Comparison of ENCODE assay signal across 24 cellular contexts in the genomic region with DNA sequence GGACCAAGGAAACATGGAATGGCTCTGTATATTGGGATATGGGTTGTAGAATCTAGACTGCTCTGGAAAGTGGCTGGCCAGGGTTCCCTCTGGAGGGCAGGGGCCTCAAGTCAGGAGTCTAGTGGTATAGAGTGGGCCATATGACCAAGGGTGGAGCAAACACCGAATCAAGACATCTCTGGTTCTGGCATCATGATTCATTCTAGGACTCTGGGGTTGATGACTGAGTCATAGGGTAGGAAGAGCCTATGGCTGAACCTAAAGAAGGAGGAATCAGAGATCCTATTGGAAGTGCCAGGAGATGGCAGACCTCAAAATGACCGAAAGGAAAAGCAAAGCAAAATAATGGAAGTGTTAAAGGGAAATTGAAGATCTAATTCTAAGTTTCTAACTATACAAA.
"Had no signal": no experiment of that assay in that cellular context is flagged by ENCODE, and none has a peak within 500 bp of the region (broad histone marks: within the 10 kb centered on the region; RNA-seq: fewer than 3 reads in every experiment).

No MANE protein-coding gene starts in this region.

- H3K9ac ChIP-seq: KMS-11, SK-N-SH had no signal

- H3K27ac Mint-ChIP-seq: activated CD8-positive, alpha-beta T cell treated with anti-CD3 and anti-CD28 coated beads for 36 hours; activated naive CD8-positive, alpha-beta T cell treated with anti-CD3 and anti-CD28 coated beads, Interleukin-2, amount 10 ng/mL, durations not matched to agents 7 days and 5 days; T-helper 2 cell treated with Interferon-gamma antibody and Interleukin-4, amounts not matched to agents 5 μg/mL and 100 μg/mL, for 36 hours had no signal

- H3K27me3 Mint-ChIP-seq: activated CD8-positive, alpha-beta T cell treated with anti-CD3 and anti-CD28 coated beads for 36 hours; activated naive CD8-positive, alpha-beta T cell treated with anti-CD3 and anti-CD28 coated beads, Interleukin-2, amount 10 ng/mL, durations not matched to agents 7 days and 5 days had no signal

- H3K36me3 Mint-ChIP-seq: activated naive CD8-positive, alpha-beta T cell treated with anti-CD3 and anti-CD28 coated beads, Interleukin-2, amount 10 ng/mL, durations not matched to agents 7 days and 5 days had no signal

- ATAC-seq: activated CD4-positive, CD25-positive, alpha-beta regulatory T cell treated with anti-CD3 and anti-CD28 coated beads, Interleukin-2, amount 50 U/mL, for 24 hours; activated CD8-positive, alpha-beta T cell treated with anti-CD3 and anti-CD28 coated beads for 36 hours; Right ventricle myocardium inferior had no signal

- H3K9me3 ChIP-seq: adrenal gland, Peyer's patch, SJCRH30 had no signal

- H3K4me1 ChIP-seq: adrenal gland, Peyer's patch, SJCRH30 had no signal

- H3K36me3 ChIP-seq: adrenal gland, Peyer's patch, SJCRH30 had no signal

- DNase-seq: activated CD4-positive, alpha-beta T cell treated with anti-CD3 and anti-CD28 coated beads for 4 hours; activated CD8-positive, alpha-beta memory T cell treated with anti-CD3 and anti-CD28 coated beads, Interleukin-2, amount 50 U/mL, for 4 hours; activated CD8-positive, alpha-beta T cell treated with anti-CD3 and anti-CD28 coated beads for 36 hours; activated naive CD4-positive, alpha-beta T cell treated with anti-CD3 and anti-CD28 coated beads, Interleukin-2, amount 50 U/mL, for 16 hours; activated naive CD8-positive, alpha-beta T cell treated with anti-CD3 and anti-CD28 coated beads, Interleukin-2, amount 10 ng/mL, durations not matched to agents 7 days and 5 days; activated T-cell treated with anti-CD3 and anti-CD28 coated beads, Interleukin-2, amount 50 U/mL, for 1 hour; adrenal gland; central memory CD4-positive, alpha-beta T cell; NCI-H1092; NCI-H1417 treated with DMSO at 0.1 percent for 48 hours; NCI-H1694 treated with DMSO at 0.1 percent for 48 hours; NCI-H2029 treated with DMSO at 0.1 percent for 48 hours; NCI-H345; NCI-H510A; NCI-H526 treated with DMSO at 0.1 percent for 48 hours; NCI-H82; OCI-M1; Peyer's patch; SJCRH30; SK-N-SH had no signal

- H3K4me1 Mint-ChIP-seq: activated naive CD8-positive, alpha-beta T cell treated with anti-CD3 and anti-CD28 coated beads, Interleukin-2, amount 10 ng/mL, durations not matched to agents 7 days and 5 days had no signal

- H3K4me3 ChIP-seq: adrenal gland, Peyer's patch, SJCRH30 had no signal

- H3K27me3 ChIP-seq: adrenal gland, Peyer's patch, SJCRH30 had no signal

- H3K4me3 Mint-ChIP-seq: activated CD8-positive, alpha-beta T cell treated with anti-CD3 and anti-CD28 coated beads for 36 hours; activated naive CD8-positive, alpha-beta T cell treated with anti-CD3 and anti-CD28 coated beads, Interleukin-2, amount 10 ng/mL, durations not matched to agents 7 days and 5 days; T-helper 2 cell treated with Interferon-gamma antibody and Interleukin-4, amounts not matched to agents 5 μg/mL and 100 μg/mL, for 36 hours had no signal

- H3K27ac ChIP-seq: adrenal gland, KMS-11, Peyer's patch, SJCRH30 had no signal
